ENCODE assay signal across 23 cellular contexts in genomic region chr2:14297906-14298305, GRCh38.
"Had no signal": no experiment of that assay in that cellular context is flagged by ENCODE, and none has a peak within 500 bp of the region (broad histone marks: within the 10 kb centered on the region; RNA-seq: fewer than 3 reads in every experiment).

No MANE protein-coding gene starts in this region.

- H3K4me3 Mint-ChIP-seq: immature natural killer cell; mesothelial cell of epicardium; naive B cell; nephron; neural progenitor cell; stimulated activated naive B cell treated with anti-CD40 and anti-IgM and Interleukin-4, amounts not matched to agents 10 μg/mL and 1 μg/mL and 100 μg/mL, for 72 hours; stimulated activated naive CD8-positive, alpha-beta T cell treated with anti-CD3 and anti-CD28 coated beads, Interleukin-15, Interleukin-2, amounts not matched to agents 100 ng/mL and 50 ng/mL, for 24 hours had no signal

- H3K27ac Mint-ChIP-seq: immature natural killer cell; mesothelial cell of epicardium; naive B cell; nephron; neural progenitor cell; progenitor cell of endocrine pancreas; stimulated activated naive B cell treated with anti-CD40 and anti-IgM and Interleukin-4, amounts not matched to agents 10 μg/mL and 1 μg/mL and 100 μg/mL, for 72 hours; stimulated activated naive CD8-positive, alpha-beta T cell treated with anti-CD3 and anti-CD28 coated beads, Interleukin-15, Interleukin-2, amounts not matched to agents 100 ng/mL and 50 ng/mL, for 24 hours had no signal

- H3K36me3 ChIP-seq: esophagus muscularis mucosa, neural progenitor cell, right atrium auricular region, transverse colon, upper lobe of right lung, uterus had no signal

- H3K36me3 Mint-ChIP-seq: immature natural killer cell; mesothelial cell of epicardium; naive B cell; neural progenitor cell; stimulated activated naive B cell treated with anti-CD40 and anti-IgM and Interleukin-4, amounts not matched to agents 10 μg/mL and 1 μg/mL and 100 μg/mL, for 72 hours had no signal

- H3K9me3 ChIP-seq: esophagus muscularis mucosa, mucosa of descending colon, right atrium auricular region, transverse colon, upper lobe of right lung, uterus had no signal

- H2AFZ ChIP-seq: neural progenitor cell, parathyroid adenoma had no signal

- H3K27ac ChIP-seq: dorsolateral prefrontal cortex, esophagus muscularis mucosa, neural progenitor cell, parathyroid adenoma, right atrium auricular region, transverse colon, upper lobe of right lung, uterus had no signal

- H3K4me3 ChIP-seq: dorsolateral prefrontal cortex, esophagus muscularis mucosa, lung, mucosa of descending colon, neural progenitor cell, right atrium auricular region, transverse colon, upper lobe of right lung, uterus had no signal

- H3K4me2 ChIP-seq: neural progenitor cell had no signal

- H3K4me1 Mint-ChIP-seq: immature natural killer cell; mesothelial cell of epicardium; naive B cell; stimulated activated naive B cell treated with anti-CD40 and anti-IgM and Interleukin-4, amounts not matched to agents 10 μg/mL and 1 μg/mL and 100 μg/mL, for 72 hours had no signal

- H3K4me1 ChIP-seq: esophagus muscularis mucosa, parathyroid adenoma, right atrium auricular region, upper lobe of right lung, uterus had no signal

- H3K9me3 Mint-ChIP-seq: mesothelial cell of epicardium; nephron; neural progenitor cell; stimulated activated naive CD8-positive, alpha-beta T cell treated with anti-CD3 and anti-CD28 coated beads, Interleukin-15, Interleukin-2, amounts not matched to agents 100 ng/mL and 50 ng/mL, for 24 hours had no signal

- H3K79me2 ChIP-seq: parathyroid adenoma had no signal

- FAIRE-seq: colon, frontal cortex, kidney had no signal

- H3K27me3 ChIP-seq: dorsolateral prefrontal cortex, esophagus muscularis mucosa, neural progenitor cell, right atrium auricular region, transverse colon, upper lobe of right lung, uterus had no signal

- DNase-seq: dorsolateral prefrontal cortex; effector CD4-positive, alpha-beta T cell; hypothalamus; immature natural killer cell; kidney; mesenchymal stem cell; mucosa of descending colon; naive B cell; stimulated activated naive B cell treated with anti-CD40 and anti-IgM and Interleukin-4, amounts not matched to agents 10 μg/mL and 1 μg/mL and 100 μg/mL, for 72 hours; transverse colon; upper lobe of right lung; uterus had no signal

- H3K9ac ChIP-seq: neural progenitor cell, parathyroid adenoma had no signal

- H3K27me3 Mint-ChIP-seq: naive B cell; progenitor cell of endocrine pancreas; stimulated activated naive B cell treated with anti-CD40 and anti-IgM and Interleukin-4, amounts not matched to agents 10 μg/mL and 1 μg/mL and 100 μg/mL, for 72 hours; stimulated activated naive CD8-positive, alpha-beta T cell treated with anti-CD3 and anti-CD28 coated beads, Interleukin-15, Interleukin-2, amounts not matched to agents 100 ng/mL and 50 ng/mL, for 24 hours had no signal
